In genomic region chr12:130064999-130065398, GRCh38 we compare ENCODE assay signal across 33 cellular contexts.
"Had no signal": no experiment of that assay in that cellular context is flagged by ENCODE, and none has a peak within 500 bp of the region (broad histone marks: within the 10 kb centered on the region; RNA-seq: fewer than 3 reads in every experiment).

No MANE protein-coding gene starts in this region.

- H3K27ac ChIP-seq: adrenal gland, body of pancreas, gastroesophageal sphincter, hepatocyte, left lung, lower lobe of right lung, ovary, prostate gland, testis, transverse colon, vagina had no signal

- H3K4me1 Mint-ChIP-seq: activated naive CD8-positive, alpha-beta T cell treated with anti-CD3 and anti-CD28 coated beads for 36 hours; nephron had no signal

- H3K36me3 Mint-ChIP-seq: activated naive CD8-positive, alpha-beta T cell treated with anti-CD3 and anti-CD28 coated beads for 36 hours had no signal

- H3K4me3 Mint-ChIP-seq: activated naive CD4-positive, alpha-beta T cell treated with anti-CD3 and anti-CD28 coated beads for 36 hours; activated naive CD8-positive, alpha-beta T cell treated with anti-CD3 and anti-CD28 coated beads for 36 hours; activated T-helper 1 cell treated with anti-CD3 and anti-CD28 coated beads, Interleukin-12 subunit alpha, Interleukin-12 subunit beta, Interleukin-2, Interleukin-4 antibody, amounts not matched to agents 30 ng/mL and 10 ng/mL and 1 ng/mL, durations not matched to agents 14 hours and 24 hours and 36 hours; nephron; T-helper 2 cell treated with Interferon-gamma antibody and Interleukin-4, amounts not matched to agents 5 μg/mL and 100 μg/mL, for 36 hours had no signal

- H3K4me2 ChIP-seq: hepatocyte had no signal

- H3K27ac Mint-ChIP-seq: activated naive CD4-positive, alpha-beta T cell treated with anti-CD3 and anti-CD28 coated beads for 36 hours; activated naive CD8-positive, alpha-beta T cell treated with anti-CD3 and anti-CD28 coated beads for 36 hours; activated T-helper 1 cell treated with anti-CD3 and anti-CD28 coated beads, Interleukin-12 subunit alpha, Interleukin-12 subunit beta, Interleukin-2, Interleukin-4 antibody, amounts not matched to agents 30 ng/mL and 10 ng/mL and 1 ng/mL, durations not matched to agents 14 hours and 24 hours and 36 hours; nephron; T-helper 2 cell treated with Interferon-gamma antibody and Interleukin-4, amounts not matched to agents 5 μg/mL and 100 μg/mL, for 36 hours had no signal

- H3K4me3 ChIP-seq: adrenal gland, body of pancreas, gastroesophageal sphincter, hepatocyte, left lung, lower lobe of right lung, mucosa of descending colon, ovary, prostate gland, skin epidermis, testis, transverse colon, vagina had no signal

- H3K9me3 ChIP-seq: adrenal gland, body of pancreas, gastroesophageal sphincter, lower lobe of right lung, mucosa of descending colon, ovary, prostate gland, testis, transverse colon, vagina had no signal

- ATAC-seq: activated CD4-positive, CD25-positive, alpha-beta regulatory T cell treated with anti-CD3 and anti-CD28 coated beads, Interleukin-2, amount 50 U/mL, for 24 hours; body of pancreas; gastroesophageal sphincter; left lung; lower lobe of right lung; mucosa of descending colon; sciatic nerve; stimulated activated naive CD8-positive, alpha-beta T cell treated with anti-CD3 and anti-CD28 coated beads, Interleukin-15, Interleukin-2, amounts not matched to agents 100 U/mL and 50 U/mL, for 24 hours had no signal

- DNase-seq: activated CD4-positive, alpha-beta T cell treated with anti-CD3 and anti-CD28 coated beads for 48 hours; activated CD4-positive, alpha-beta T cell treated with anti-CD3 and anti-CD28 coated beads, Interleukin-2, amount 50 U/mL, for 48 hours; activated CD8-positive, alpha-beta memory T cell treated with anti-CD3 and anti-CD28 coated beads for 24 hours; activated effector memory CD4-positive, alpha-beta T cell treated with anti-CD3 and anti-CD28 coated beads, Interleukin-2, amount 50 U/mL, for 16 hours; activated naive CD4-positive, alpha-beta T cell treated with anti-CD3 and anti-CD28 coated beads for 36 hours; activated naive CD8-positive, alpha-beta T cell treated with anti-CD3 and anti-CD28 coated beads for 36 hours; adrenal gland; aorta; body of pancreas; dermis blood vessel endothelial cell; effector CD8-positive, alpha-beta T cell; erythroblast; left lung; lower lobe of right lung; mucosa of descending colon; ovary; retina; stimulated activated CD4-positive, alpha-beta T cell treated with anti-CD3 and anti-CD28 coated beads, Interleukin-12 subunit alpha, Interleukin-12 subunit beta, amount 100 ng/mL, for 4 hours; stimulated activated CD4-positive, alpha-beta T cell treated with anti-CD3 and anti-CD28 coated beads, Interleukin-4, amount 100 ng/mL, for 1 hour; stimulated activated naive CD8-positive, alpha-beta T cell treated with anti-CD3 and anti-CD28 coated beads, Interleukin-15, Interleukin-2, amounts not matched to agents 100 U/mL and 50 U/mL, for 24 hours; T-helper 1 cell; testis; transverse colon had no signal

- H3K4me1 ChIP-seq: adrenal gland, body of pancreas, gastroesophageal sphincter, left lung, lower lobe of right lung, prostate gland, testis, transverse colon, vagina had no signal

- H3K36me3 ChIP-seq: adrenal gland, gastroesophageal sphincter, left lung, lower lobe of right lung, ovary, prostate gland, transverse colon, vagina had no signal

- H3K27me3 ChIP-seq: adrenal gland, body of pancreas, hepatocyte, ovary, testis, transverse colon, vagina had no signal

- H3K79me2 ChIP-seq: hepatocyte had no signal

- H2AFZ ChIP-seq: hepatocyte had no signal
